ENCODE assay signal across 11 cellular contexts in the genomic region with DNA sequence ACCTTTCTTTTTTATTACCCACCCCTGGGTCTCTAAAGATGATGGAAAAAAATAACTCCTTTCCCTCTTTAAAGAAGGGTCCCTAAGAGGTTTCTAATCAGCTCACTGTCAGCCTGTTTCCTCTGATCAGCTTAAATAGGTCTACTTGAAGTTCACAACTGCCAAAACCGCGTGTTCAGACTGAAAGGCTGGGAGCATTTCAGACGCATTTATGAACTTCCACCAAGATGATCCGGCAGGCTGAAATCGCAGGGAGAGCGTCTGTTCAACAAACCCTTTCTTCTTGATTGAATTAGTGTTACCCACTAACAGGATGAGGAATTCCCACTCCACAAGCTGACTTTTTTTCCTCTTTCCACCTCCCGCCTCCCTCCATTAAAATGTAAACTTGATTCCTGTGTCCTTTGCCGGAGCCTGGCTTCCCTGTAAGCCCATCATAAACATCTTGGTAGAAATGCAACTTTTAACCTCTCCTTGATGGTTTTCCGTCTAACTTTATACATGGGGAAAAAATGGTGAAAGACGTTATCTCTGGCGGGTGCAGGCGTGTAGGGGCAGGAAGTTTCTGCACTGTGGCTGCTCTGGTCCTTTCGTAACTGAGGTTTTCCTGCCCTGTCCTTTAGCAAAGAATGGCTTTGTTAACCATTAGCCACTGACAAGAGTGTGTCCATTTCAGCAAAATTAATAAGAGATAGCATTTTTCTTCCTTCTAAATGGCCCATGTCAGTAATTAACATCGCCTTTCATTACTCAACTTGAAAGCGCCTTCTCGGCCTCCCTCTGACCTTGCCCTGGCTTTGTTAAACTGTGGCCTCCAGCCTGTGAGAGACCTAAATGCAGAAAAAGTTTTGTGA.
A peak's percentile ranks its signal among the peaks of the same experiment; 100 is the strongest.
DNase-seq lines count a peak whose midpoint lies in the region; ATAC-seq and TF ChIP-seq lines count a peak whose summit lies in the region.
"Had no signal": no experiment of that assay in that cellular context is flagged by ENCODE, and none has a peak within 500 bp of the region (broad histone marks: within the 10 kb centered on the region; RNA-seq: fewer than 3 reads in every experiment).

No MANE protein-coding gene starts in this region.

- no peaks in the 10 kb centered on the region for H3K9me2 ChIP-seq in PC-3 (replicated peaks; ENCODE audit: low read length)

- CTCF ChIA-PET in PC-3 (lab: Charles Lee), result no interaction called here

- H3K4me3 ChIP-seq in ascending aorta (peak overlapping the region; percentile 31 to 47), thoracic aorta (peak overlapping the region; percentile 52), PC-3 (ENCODE audit: low read length) (no peak overlapping the region)

- H3K9me3 ChIP-seq in ascending aorta (no peaks in the 10 kb centered on the region), thoracic aorta (no peaks in the 10 kb centered on the region), PC-3 (ENCODE audit: low read length) (no peaks in the 10 kb centered on the region)

- no peaks in the 10 kb centered on the region for H3K27me3 ChIP-seq in ascending aorta
- no peaks in the 10 kb centered on the region for H3K27me3 ChIP-seq in thoracic aorta (replicated peaks; ENCODE audit: insufficient read depth)
- no peaks in the 10 kb centered on the region for H3K27me3 ChIP-seq in PC-3 (ENCODE audit: low read length)

- H3K79me2 ChIP-seq in PC-3 (ENCODE audit: low read length), result no peaks in the 10 kb centered on the region

- intact Hi-C loops in ascending aorta (cut with DNase I) (loop anchor here (5.0 kb wide), 4 partner anchors 34 to 131 kb away; a partner anchor contains a TSS), PC-3 (cut with micrococcal nuclease) (no loop called here)

- no peak overlapping the region for H3K9ac ChIP-seq in PC-3 (ENCODE audit: low read length)

- POLR2A ChIA-PET in PC-3 (lab: Charles Lee; ENCODE audit: unreplicated experiment), result no interaction called here

- no peaks in the 10 kb centered on the region for H3F3A ChIP-seq in PC-3 (ENCODE audit: low read length, unreplicated experiment)

- H3K4me2 ChIP-seq in PC-3 (ENCODE audit: low read length), result no peak overlapping the region

- no peaks in the 10 kb centered on the region for H4K20me1 ChIP-seq in PC-3 (ENCODE audit: low read length)

- ATAC-seq in HG03139 (IDR thresholded peaks at IDR 0.05; ENCODE audit: unreplicated experiment), result peak; percentile 67
- no peak for ATAC-seq in thoracic aorta (ENCODE audit: insufficient number of reproducible peaks, low FRiP score, low read depth)
- ATAC-seq in PC-3, result no peak
- ATAC-seq: stimulated activated naive CD8-positive, alpha-beta T cell treated with anti-CD3 and anti-CD28 coated beads, Interleukin-15, amount 100 ng/mL, for 72 hours had no signal

- H2AFZ ChIP-seq in PC-3 (ENCODE audit: low read length), result no peak overlapping the region

- TF ChIP-seq CTCF in ascending aorta (IDR thresholded peaks at IDR 0.05) (no peak), thoracic aorta (IDR thresholded peaks at IDR 0.05) (no peak), PC-3 (conservative IDR thresholded peaks at IDR 0.05; ENCODE audit: low read depth, low read length) (no peak)

- H3K36me3 ChIP-seq in ascending aorta (no peaks in the 10 kb centered on the region), thoracic aorta (no peaks in the 10 kb centered on the region), PC-3 (ENCODE audit: low read depth, low read length) (no peaks in the 10 kb centered on the region)

- no TSS peak for BruUV-seq in PC-3 (replicated peaks; lab: Mats Ljungman, UMichigan)

- H3K27ac ChIP-seq in ascending aorta (peak overlapping the region; percentile 84 to 89), thoracic aorta (peak overlapping the region; percentile 81 to 88), PC-3 (ENCODE audit: low read length) (no peak overlapping the region)

- H3K4me1 ChIP-seq in ascending aorta (peaks cover 3 to 25% of the 10 kb centered on the region in 2 donors), thoracic aorta (ENCODE audit: control insufficient read depth in 1 of 2, low read depth in 2 of 2) (peaks cover 10 to 36% of the 10 kb centered on the region in 2 donors), PC-3 (ENCODE audit: insufficient read depth, low read length) (peaks cover 10% of the 10 kb centered on the region)

- no peak for DNase-seq in ascending aorta (ENCODE audit: low spot score in 2 of 2)
- peak; percentile 49 for DNase-seq in kidney tubule cell (ENCODE audit: low spot score)
- DNase-seq in thoracic aorta (ENCODE audit: low spot score), result no peak
- no peak for DNase-seq in AG08396 (ENCODE audit: low spot score)
- DNase-seq in NCI-H2081 (lab: John Stamatoyannopoulos, UW), result no peak
- DNase-seq in NCI-H510A treated with DMSO at 0.1 percent for 48 hours (lab: John Stamatoyannopoulos, UW), result no peak
- DNase-seq in PC-3, result no peak
- DNase-seq: DMS79 treated with DMSO at 0.1 percent for 48 hours; NCI-H748 treated with DMSO at 0.1 percent for 48 hours; stimulated activated naive CD8-positive, alpha-beta T cell treated with anti-CD3 and anti-CD28 coated beads, Interleukin-15, amount 100 ng/mL, for 72 hours had no signal
